ENCODE assay signal across 1 cellular context in genomic region chr4:1842339-1842895, GRCh38.
TF ChIP-seq lines count a peak whose summit lies in the region.

No MANE protein-coding gene starts in this region.

TF ChIP-seq in H1, 55 proteins besides CTCF, POLR2A, EP300 and RAD21:
- TF ChIP-seq ZNF274 (IDR thresholded peaks at IDR 0.05; ENCODE audit: borderline replicate concordance, extremely low read depth, low read length): no peak
- no peak for TF ChIP-seq CHD7 (IDR thresholded peaks at IDR 0.05; ENCODE audit: insufficient replicate concordance, low read length)
- no peak for TF ChIP-seq JUND (IDR thresholded peaks at IDR 0.05; ENCODE audit: low read length)
- no peak for TF ChIP-seq TAF1 (IDR thresholded peaks at IDR 0.05; ENCODE audit: low read depth, low read length)
- TF ChIP-seq KDM1A (IDR thresholded peaks at IDR 0.05; ENCODE audit: borderline replicate concordance, low read length): no peak
- TF ChIP-seq SUZ12 (IDR thresholded peaks at IDR 0.05; ENCODE audit: low read length): no peak
- no peak for TF ChIP-seq KDM5A (IDR thresholded peaks at IDR 0.05; ENCODE audit: low read length)
- TF ChIP-seq SIN3A (conservative IDR thresholded peaks at IDR 0.05 in 1 of 2, IDR thresholded peaks at IDR 0.05 in 1 of 2; ENCODE audit: low read depth in 1 of 2, low read length in 2 of 2): no peak
- no peak for TF ChIP-seq FOSL1 (IDR thresholded peaks at IDR 0.05; ENCODE audit: insufficient read depth, low read depth, low read length)
- TF ChIP-seq CBX8 (IDR thresholded peaks at IDR 0.05; ENCODE audit: borderline replicate concordance, low read depth, low read length): no peak
- TF ChIP-seq CHD1 (IDR thresholded peaks at IDR 0.05; ENCODE audit: low read depth, low read length): no peak
